ENCODE assay signal across 8 cellular contexts in genomic region chr7:101125989-101126650, GRCh38. TPM values are rescaled to one million over a fixed set of nuclear protein-coding genes. Genes with fewer than 3 reads are reported as not detected.
DNase-seq lines count a peak whose midpoint lies in the region; ATAC-seq, FAIRE-seq and TF ChIP-seq lines count a peak whose summit lies in the region.

No MANE protein-coding gene starts in this region.

- 22% methylated on average over 12 of the region's 15 CpGs for WGBS in mammary epithelial cell (ENCODE audit: low coverage, missing lambda C conversion rate)

- dilution Hi-C loops in mammary epithelial cell (cut with HindIII; ENCODE audit: low sequenced_read_pairs): loop anchor here (5.0 kb wide), 1 partner anchor 39 kb away; the partner anchor contains the start of gene TRIM56

- H2AFZ ChIP-seq in mammary epithelial cell (ENCODE audit: low read depth, low read length): peak overlapping the region; percentile 76

- TSS peak; percentile 10 for BruUV-seq in mammary epithelial cell (replicated peaks; lab: Mats Ljungman, UMichigan)

- FAIRE-seq in urothelium cell line (lab: Jason Lieb, UNC): no peak

- CTCF ChIA-PET in activated naive CD4-positive, alpha-beta T cell treated with anti-CD3 and anti-CD28 coated beads for 36 hours (lab: Charles Lee): interaction anchor here (0.8 to 4.1 kb wide), 3 partner anchors 18 to 98 kb away, joined by 3 to 20 read pairs (median 3); no protein-coding TSS in a partner anchor
- CTCF ChIA-PET in mammary epithelial cell (lab: Charles Lee; ENCODE audit: low non-redundant PET): interaction anchor here (0.6 to 1.0 kb wide), 2 partner anchors 18 to 122 kb away, joined by 3 to 7 read pairs; no protein-coding TSS in a partner anchor

- TF ChIP-seq CTCF in mammary epithelial cell (conservative IDR thresholded peaks at IDR 0.05 in 1 of 2, IDR thresholded peaks at IDR 0.05 in 1 of 2; ENCODE audit: extremely low read depth in 1 of 2, insufficient read depth in 1 of 2, low read depth in 1 of 2, low read length in 2 of 2) (no peak), lower lobe of right lung (IDR thresholded peaks at IDR 0.05) (no peak)

- H3K4me2 ChIP-seq in mammary epithelial cell (ENCODE audit: insufficient read depth, low read depth, low read length): peak overlapping the region; percentile 38

- H3K36me3 ChIP-seq in mammary epithelial cell (ENCODE audit: insufficient read depth, low read length) (peaks cover 7% of the 10 kb centered on the region), lower lobe of right lung (peaks cover 10% of the 10 kb centered on the region)

- no peaks in the 10 kb centered on the region for H3K9me3 Mint-ChIP-seq in activated naive CD4-positive, alpha-beta T cell treated with anti-CD3 and anti-CD28 coated beads, Interleukin-2, amount 50 U/mL, for 24 hours
- H3K9me3 Mint-ChIP-seq in activated naive CD4-positive, alpha-beta T cell treated with anti-CD3 and anti-CD28 coated beads for 36 hours: no peaks in the 10 kb centered on the region

- H3K4me1 Mint-ChIP-seq in activated naive CD4-positive, alpha-beta T cell treated with anti-CD3 and anti-CD28 coated beads, Interleukin-2, amount 50 U/mL, for 24 hours: peaks cover 27% of the 10 kb centered on the region
- H3K4me1 Mint-ChIP-seq in activated naive CD4-positive, alpha-beta T cell treated with anti-CD3 and anti-CD28 coated beads for 36 hours (ENCODE audit: low read depth): peaks cover 35% of the 10 kb centered on the region

- H3K9me3 ChIP-seq in mammary epithelial cell (replicated peaks; ENCODE audit: insufficient read depth, low read length) (no peaks in the 10 kb centered on the region), lower lobe of right lung (no peaks in the 10 kb centered on the region)

- H3K27ac ChIP-seq in mammary epithelial cell (ENCODE audit: insufficient read depth, low read depth, low read length): peak overlapping the region; percentile 85
- H3K27ac ChIP-seq in lower lobe of right lung: peak overlapping the region; percentile 71

- peaks cover 23% of the 10 kb centered on the region for H3K79me2 ChIP-seq in mammary epithelial cell (ENCODE audit: insufficient read depth, low read length)

- H3K4me3 ChIP-seq in mammary epithelial cell (replicated peaks in 1 of 3; ENCODE audit: insufficient read depth in 1 of 3, low read depth in 2 of 3, low read length in 3 of 3): no peak overlapping the region
- peak overlapping the region; percentile 44 for H3K4me3 ChIP-seq in lower lobe of right lung

- H3K27me3 Mint-ChIP-seq in activated naive CD4-positive, alpha-beta T cell treated with anti-CD3 and anti-CD28 coated beads, Interleukin-2, amount 50 U/mL, for 24 hours: peaks cover 29% of the 10 kb centered on the region
- peaks cover 48% of the 10 kb centered on the region for H3K27me3 Mint-ChIP-seq in activated naive CD4-positive, alpha-beta T cell treated with anti-CD3 and anti-CD28 coated beads for 36 hours (ENCODE audit: low read depth)

- peak; percentile 18 to 33 for ATAC-seq in lower lobe of right lung
- ATAC-seq in activated CD4-positive, CD25-positive, alpha-beta regulatory T cell treated with anti-CD3 and anti-CD28 coated beads, Interleukin-2, amount 50 U/mL, for 24 hours: no peak

- H3K4me1 ChIP-seq in mammary epithelial cell (ENCODE audit: insufficient read depth, low read length): peaks cover 49% of the 10 kb centered on the region
- peaks cover 72% of the 10 kb centered on the region for H3K4me1 ChIP-seq in lower lobe of right lung

- peak overlapping the region; percentile 51 for H3K9ac ChIP-seq in mammary epithelial cell (ENCODE audit: insufficient read depth, low read length)

- H3K4me3 Mint-ChIP-seq in activated naive CD4-positive, alpha-beta T cell treated with anti-CD3 and anti-CD28 coated beads, Interleukin-2, amount 50 U/mL, for 24 hours: no peak overlapping the region
- H3K4me3 Mint-ChIP-seq in activated naive CD4-positive, alpha-beta T cell treated with anti-CD3 and anti-CD28 coated beads for 36 hours: no peak overlapping the region

- peak overlapping the region; percentile 77 for H3K27ac Mint-ChIP-seq in activated naive CD4-positive, alpha-beta T cell treated with anti-CD3 and anti-CD28 coated beads, Interleukin-2, amount 50 U/mL, for 24 hours
- H3K27ac Mint-ChIP-seq in activated naive CD4-positive, alpha-beta T cell treated with anti-CD3 and anti-CD28 coated beads for 36 hours: no peak overlapping the region

- H3K27me3 ChIP-seq in mammary epithelial cell (ENCODE audit: insufficient read depth, low read length) (no peaks in the 10 kb centered on the region), lower lobe of right lung (ENCODE audit: low read depth) (no peaks in the 10 kb centered on the region)

- no peak for DNase-seq in activated naive CD4-positive, alpha-beta T cell treated with anti-CD3 and anti-CD28 coated beads for 36 hours
- DNase-seq in M059J (ENCODE audit: low read depth) (peak; percentile 97), mammary epithelial cell (peak; percentile 93), lower lobe of right lung (peak; percentile 60), urothelium cell line (ENCODE audit: low spot score) (peak; percentile 91), LoVo (ENCODE audit: low spot score) (no peak)

- in situ Hi-C loops in mammary epithelial cell (cut with MboI; ENCODE audit: low sequenced_read_pairs in 2 of 2): no loop called here

- no peaks in the 10 kb centered on the region for H3K36me3 Mint-ChIP-seq in activated naive CD4-positive, alpha-beta T cell treated with anti-CD3 and anti-CD28 coated beads, Interleukin-2, amount 50 U/mL, for 24 hours
- no peaks in the 10 kb centered on the region for H3K36me3 Mint-ChIP-seq in activated naive CD4-positive, alpha-beta T cell treated with anti-CD3 and anti-CD28 coated beads for 36 hours (ENCODE audit: low read depth)

- H4K20me1 ChIP-seq in mammary epithelial cell (ENCODE audit: insufficient read depth, low read length): no peaks in the 10 kb centered on the region

- intact Hi-C loops in activated naive CD4-positive, alpha-beta T cell treated with anti-CD3 and anti-CD28 coated beads for 36 hours (cut with micrococcal nuclease): no loop called here
- intact Hi-C loops in mammary epithelial cell (cut with micrococcal nuclease): no loop called here
- intact Hi-C loops in lower lobe of right lung (cut with DNase I): no loop called here

RNA-seq across cellular contexts. Expression of gene SERPINE1, which starts 0.8 kb away (rescaled TPM):
- under 1 TPM in 1 of 2 experiments, not detected in 1; 0.07 TPM for total RNA-seq in activated naive CD4-positive, alpha-beta T cell treated with anti-CD3 and anti-CD28 coated beads for 36 hours
- total RNA-seq in M059J (2014; rRNA removed; shearing (Covaris generic)): 102 and 119 TPM in 2 replicates
- total RNA-seq in mammary epithelial cell (100 to 1,000 TPM; 429 to 467 TPM), lower lobe of right lung (15.4 TPM)
- 741 TPM for polyA plus RNA-seq in mammary epithelial cell
- polyA minus RNA-seq in mammary epithelial cell: 543 TPM

RNA-seq across cellular contexts. Expression of gene AP1S1, which starts 28.2 kb away (rescaled TPM):
- total RNA-seq in activated naive CD4-positive, alpha-beta T cell treated with anti-CD3 and anti-CD28 coated beads for 36 hours: 10 to 100 TPM; 40.6 to 43.5 TPM
- 97.2 and 106 TPM in 2 replicates for total RNA-seq in M059J (2014; rRNA removed; shearing (Covaris generic))
- total RNA-seq in mammary epithelial cell: 100 to 1,000 TPM; 102 to 107 TPM
- 232 TPM for polyA plus RNA-seq in mammary epithelial cell
- 172 TPM for polyA minus RNA-seq in mammary epithelial cell
- 28.4 TPM for total RNA-seq in lower lobe of right lung

RNA-seq across cellular contexts. Expression of gene VGF, which starts 39.2 kb away (rescaled TPM):
- not detected for total RNA-seq in activated naive CD4-positive, alpha-beta T cell treated with anti-CD3 and anti-CD28 coated beads for 36 hours
- 0.20 TPM in 1 of 2 replicates, not detected in the other for total RNA-seq in M059J (2014; rRNA removed; shearing (Covaris generic))
- total RNA-seq in mammary epithelial cell (under 1 TPM in 1 of 2 donors, not detected in 1; 0.54 TPM), lower lobe of right lung (0.15 TPM)
- polyA plus RNA-seq in mammary epithelial cell: 0.08 TPM
- not detected for polyA minus RNA-seq in mammary epithelial cell

RNA-seq across cellular contexts. Expression of gene TRIM56, which starts 40.8 kb away (rescaled TPM):
- total RNA-seq in activated naive CD4-positive, alpha-beta T cell treated with anti-CD3 and anti-CD28 coated beads for 36 hours: 10 to 100 TPM; 41.4 to 41.7 TPM
- total RNA-seq in M059J (2014; rRNA removed; shearing (Covaris generic)): 4.2 and 11.9 TPM in 2 replicates
- 10 to 100 TPM; 16.3 to 30.8 TPM for total RNA-seq in mammary epithelial cell
- polyA plus RNA-seq in mammary epithelial cell: 3.5 TPM
- polyA minus RNA-seq in mammary epithelial cell: 13.1 TPM
- 61.9 TPM for total RNA-seq in lower lobe of right lung

RNA-seq across cellular contexts. Expression of gene NAT16, which starts 54.0 kb away (rescaled TPM):
- total RNA-seq in activated naive CD4-positive, alpha-beta T cell treated with anti-CD3 and anti-CD28 coated beads for 36 hours: not detected
- total RNA-seq in M059J (2014; rRNA removed; shearing (Covaris generic)): 0.12 TPM in 1 of 2 replicates, not detected in the other
- total RNA-seq in mammary epithelial cell: not detected
- polyA plus RNA-seq in mammary epithelial cell: not detected
- not detected for polyA minus RNA-seq in mammary epithelial cell
- total RNA-seq in lower lobe of right lung: not detected

Comparison
In these comparisons a context has a peak if more than half of its experiments do, and no peak if none do; other contexts are left out.
1. DNase-seq: peak in M059J (single experiment), mammary epithelial cell (single experiment), lower lobe of right lung (single experiment) and urothelium cell line (single experiment); none in activated naive CD4-positive, alpha-beta T cell treated with anti-CD3 and anti-CD28 coated beads for 36 hours (single experiment) and LoVo (single experiment).
2. ATAC-seq: peak in lower lobe of right lung (2 of 2); none in activated CD4-positive, CD25-positive, alpha-beta regulatory T cell treated with anti-CD3 and anti-CD28 coated beads, Interleukin-2, amount 50 U/mL, for 24 hours (0 of 2).
3. RNA of gene SERPINE1, which starts 0.8 kb away (total RNA-seq): 429 to 467 TPM in mammary epithelial cell, 102 to 119 TPM in M059J and 15.4 TPM in lower lobe of right lung (single experiment); 0.07 TPM in activated naive CD4-positive, alpha-beta T cell treated with anti-CD3 and anti-CD28 coated beads for 36 hours; every median in the first group is over 10 times any median in the second.